9 cellular contexts compared by ENCODE assay signal in the genomic region with DNA sequence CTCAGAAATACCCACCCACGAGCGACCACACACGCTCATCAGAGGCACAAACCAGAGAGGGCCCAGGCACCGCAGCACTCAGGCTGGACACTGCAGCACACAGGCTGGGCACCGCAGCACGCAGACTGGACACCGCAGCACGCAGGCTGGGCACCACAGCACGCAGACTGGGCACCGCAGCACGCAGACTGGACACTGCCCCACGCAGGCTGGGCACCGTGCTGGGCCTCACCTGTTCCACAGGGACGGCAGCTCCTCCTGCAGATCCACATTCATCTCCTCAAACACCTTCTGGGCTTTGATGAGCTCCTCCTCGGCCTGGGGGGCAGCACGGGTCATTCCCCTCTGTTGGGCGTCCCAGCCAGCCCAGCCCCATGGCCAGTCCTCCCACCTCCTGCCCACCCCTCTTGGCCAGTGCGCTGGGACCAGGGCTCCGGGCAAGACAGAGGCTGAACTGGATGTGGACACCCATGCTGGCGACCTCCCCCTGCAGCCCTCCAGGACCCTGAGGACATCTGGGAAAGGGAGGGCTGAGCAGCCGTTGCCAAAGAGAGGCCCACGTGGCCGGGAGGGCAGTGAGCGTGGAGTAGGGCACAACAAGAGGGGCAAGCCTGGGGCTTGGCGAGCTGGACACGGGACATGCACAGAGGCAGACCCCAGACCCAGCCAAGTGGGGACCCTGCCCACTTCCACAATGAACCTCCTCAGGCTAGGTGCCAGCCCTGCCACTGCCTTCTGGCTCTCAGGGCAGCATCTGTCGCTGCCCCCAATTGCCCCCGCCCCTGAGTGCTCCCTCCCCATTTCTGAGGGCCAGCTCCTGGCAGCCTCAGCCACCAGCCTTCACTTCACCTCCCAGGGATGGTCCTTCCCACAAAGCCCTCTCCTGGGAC. TPM values are rescaled to one million over a fixed set of nuclear protein-coding genes. Genes with fewer than 3 reads are reported as not detected.
DNase-seq lines count a peak whose midpoint lies in the region; ATAC-seq and TF ChIP-seq lines count a peak whose summit lies in the region.
"Had no signal": no experiment of that assay in that cellular context is flagged by ENCODE, and none has a peak within 500 bp of the region (broad histone marks: within the 10 kb centered on the region; RNA-seq: fewer than 3 reads in every experiment).

No MANE protein-coding gene starts in this region.

- H4K5ac ChIP-seq in mesendoderm (ENCODE audit: low read length), result no peak overlapping the region

- no peak for TF ChIP-seq EP300 in upper lobe of left lung (IDR thresholded peaks at IDR 0.05)

- no peaks in the 10 kb centered on the region for H3K9me3 ChIP-seq in adrenal gland (replicated peaks in 1 of 3)
- H3K9me3 ChIP-seq in upper lobe of left lung, result no peaks in the 10 kb centered on the region

- H3K23ac ChIP-seq in mesendoderm (ENCODE audit: low read length), result no peak overlapping the region

- DNase-seq in activated naive CD4-positive, alpha-beta T cell treated with anti-CD3 and anti-CD28 coated beads, Interleukin-2, amount 50 U/mL, for 72 hours (ENCODE audit: low spot score in 2 of 2), result no peak
- no peak for DNase-seq in activated naive CD4-positive, alpha-beta T cell (lab: John Stamatoyannopoulos, UW)
- peak in 1 of 7 donors; percentile 57 for DNase-seq in adrenal gland
- no peak for DNase-seq in mesendoderm
- peak in 1 of 2 donors; percentile 80 for DNase-seq in upper lobe of left lung
- DNase-seq in central memory CD4-positive, alpha-beta T cell, result no peak
- no peak for DNase-seq in NCI-H510A (lab: John Stamatoyannopoulos, UW)
- DNase-seq in NCI-H2196 treated with DMSO at 0.1 percent for 48 hours (lab: John Stamatoyannopoulos, UW; ENCODE audit: unreplicated experiment), result no peak
- DNase-seq: effector CD8-positive, alpha-beta T cell had no signal

- no peak overlapping the region for H2BK15ac ChIP-seq in mesendoderm (replicated peaks; ENCODE audit: low read depth)

- no peak for ATAC-seq in activated naive CD4-positive, alpha-beta T cell treated with anti-CD3 and anti-CD28 coated beads, Interleukin-2, amount 50 U/mL, for 72 hours
- no peak for ATAC-seq in upper lobe of left lung (ENCODE audit: low FRiP score in 2 of 2)

- H3K4me3 ChIP-seq in adrenal gland, result no peak overlapping the region
- H3K4me3 ChIP-seq in mesendoderm (ENCODE audit: low read length), result no peak overlapping the region
- H3K4me3 ChIP-seq in upper lobe of left lung, result no peak overlapping the region

- H2BK5ac ChIP-seq in mesendoderm (ENCODE audit: low read length), result no peak overlapping the region

- TF ChIP-seq CTCF in adrenal gland (IDR thresholded peaks at IDR 0.05), result no peak
- TF ChIP-seq CTCF in upper lobe of left lung (IDR thresholded peaks at IDR 0.05), result no peak

- H3K4me1 ChIP-seq in adrenal gland (replicated peaks in 1 of 2), result peaks cover 30 to 39% of the 10 kb centered on the region in 2 donors
- peaks cover 5% of the 10 kb centered on the region for H3K4me1 ChIP-seq in mesendoderm (ENCODE audit: control insufficient read depth, low read depth, low read length)
- H3K4me1 ChIP-seq in upper lobe of left lung, result peaks cover 43 to 50% (median 48%) of the 10 kb centered on the region in 4 donors

- no peak overlapping the region for H2AK5ac ChIP-seq in mesendoderm (ENCODE audit: low read length)

- H3K27me3 ChIP-seq in adrenal gland, result no peaks in the 10 kb centered on the region
- no peaks in the 10 kb centered on the region for H3K27me3 ChIP-seq in mesendoderm (ENCODE audit: insufficient read depth, low read length, poor library complexity)
- no peaks in the 10 kb centered on the region for H3K27me3 ChIP-seq in upper lobe of left lung

- H3K4ac ChIP-seq in mesendoderm (ENCODE audit: low read depth, low read length), result no peak overlapping the region

- 86 to 90% (median 89%) methylated on average over 12 to 28 of the region's 28 CpGs for WGBS in adrenal gland, 4 donors
- WGBS in mesendoderm (ENCODE audit: extremely low coverage, insufficient coverage, low lambda C conversion rate), result no CpG with 5 or more reads among the region's 28 CpGs
- WGBS in upper lobe of left lung, 2 donors, result 94 to 96% methylated on average over 5 to 19 of the region's 28 CpGs

- no peak overlapping the region for H4K8ac ChIP-seq in mesendoderm (ENCODE audit: low read depth, low read length)

- H3K56ac ChIP-seq in mesendoderm (ENCODE audit: low read length), result peak overlapping the region; percentile 87

- peaks cover 0 to 44% of the 10 kb centered on the region in 2 donors for H3K36me3 ChIP-seq in adrenal gland (replicated peaks in 1 of 2)
- no peaks in the 10 kb centered on the region for H3K36me3 ChIP-seq in mesendoderm (ENCODE audit: control insufficient read depth, insufficient read depth, low read length)
- H3K36me3 ChIP-seq in upper lobe of left lung, result peaks cover 0 to 7% (median 6%) of the 10 kb centered on the region in 4 donors

- peaks cover 0 to 12% of the 10 kb centered on the region in 2 donors for H3K36me3 Mint-ChIP-seq in activated naive CD4-positive, alpha-beta T cell treated with anti-CD3 and anti-CD28 coated beads, Interleukin-2, amount 50 U/mL, for 72 hours

- H3K9ac ChIP-seq in mesendoderm (ENCODE audit: low read length), result peak overlapping the region; percentile 64

- peak overlapping the region in 4 of 5 donors; percentile 48 to 87 (median 85) for H3K27ac ChIP-seq in adrenal gland
- H3K27ac ChIP-seq in mesendoderm (ENCODE audit: low read depth, low read length), result peak overlapping the region; percentile 25
- peak overlapping the region; percentile 65 to 82 (median 80) for H3K27ac ChIP-seq in upper lobe of left lung

- H3K27ac Mint-ChIP-seq in activated naive CD4-positive, alpha-beta T cell treated with anti-CD3 and anti-CD28 coated beads, Interleukin-2, amount 50 U/mL, for 72 hours, result peak overlapping the region; percentile 50 to 87

- no peaks in the 10 kb centered on the region for H3K79me2 ChIP-seq in mesendoderm (ENCODE audit: control insufficient read depth, insufficient read depth, low read length)

- intact Hi-C loops in adrenal gland (cut with DNase I), result loop anchor here in 1 of 2 donors (10.0 kb wide), 1 partner anchor 231 kb away; the partner anchor contains the start of gene ERCC3

- no peak for TF ChIP-seq POLR2A in adrenal gland (IDR thresholded peaks at IDR 0.05)
- no peak for TF ChIP-seq POLR2A in upper lobe of left lung (IDR thresholded peaks at IDR 0.05)

- no peak overlapping the region for H3K4me2 ChIP-seq in mesendoderm (ENCODE audit: low read length)

- H3K9me3 Mint-ChIP-seq in activated naive CD4-positive, alpha-beta T cell treated with anti-CD3 and anti-CD28 coated beads, Interleukin-2, amount 50 U/mL, for 72 hours, result no peaks in the 10 kb centered on the region

- H3K79me1 ChIP-seq in mesendoderm (ENCODE audit: low read length), result no peaks in the 10 kb centered on the region

- H3K18ac ChIP-seq in mesendoderm (ENCODE audit: low read length), result peak overlapping the region; percentile 13

- no peak overlapping the region for H2BK120ac ChIP-seq in mesendoderm (ENCODE audit: low read depth, low read length)

RNA-seq across cellular contexts. Expression of gene BIN1, which starts 43.0 kb away (rescaled TPM):
- total RNA-seq in activated naive CD4-positive, alpha-beta T cell treated with anti-CD3 and anti-CD28 coated beads, Interleukin-2, amount 50 U/mL, for 72 hours, result 10 to 100 TPM; 43.0 to 98.3 TPM
- total RNA-seq in adrenal gland, result 100 to 1,000 TPM in 7 of 8 donors, 10 to 100 TPM in 1; 84.0 to 207 (median 134) TPM
- polyA plus RNA-seq in adrenal gland, result 100 to 1,000 TPM in 1 of 3 donors, 10 to 100 TPM in 2; 80.3 to 113 (median 97.5) TPM
- 18.7 TPM for polyA plus RNA-seq in mesendoderm (2013, experiment 1 of 2)
- polyA plus RNA-seq in mesendoderm (2013, experiment 2 of 2), result 20.2 TPM
- total RNA-seq in upper lobe of left lung, result 10 to 100 TPM; 32.3 to 57.0 (median 42.9) TPM

Comparison
In these comparisons a context has a peak if more than half of its experiments do, and no peak if none do; other contexts are left out.
1. H3K27ac ChIP-seq: peak in every context shown above with its lines; median percentile 85 in adrenal gland; 80 in upper lobe of left lung; 25 in mesendoderm.